22 cellular contexts compared by ENCODE assay signal in the genomic region with DNA sequence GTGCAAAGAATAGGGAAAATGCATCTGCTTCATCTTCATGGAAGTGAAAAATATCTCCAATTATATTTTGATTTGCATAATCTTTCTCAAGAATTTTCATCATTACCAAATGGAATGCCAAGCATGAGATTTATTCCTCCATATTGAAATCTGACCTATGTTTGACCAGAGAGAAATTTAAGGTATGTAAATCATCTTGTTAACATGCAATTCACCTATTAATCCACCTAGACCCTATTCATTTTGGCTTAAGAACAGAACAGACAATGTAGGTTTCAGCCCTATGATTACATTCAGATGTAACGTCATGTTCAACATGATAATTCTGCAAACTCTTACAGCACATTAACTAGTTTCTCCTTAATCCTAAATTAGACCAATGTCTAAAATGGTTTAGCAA.
"Had no signal": no experiment of that assay in that cellular context is flagged by ENCODE, and none has a peak within 500 bp of the region (broad histone marks: within the 10 kb centered on the region; RNA-seq: fewer than 3 reads in every experiment).

No MANE protein-coding gene starts in this region.

- H3K36me3 ChIP-seq: esophagus squamous epithelium, left lung, lower lobe of right lung had no signal

- ATAC-seq: esophagus mucosa, gastrocnemius medialis, heart right ventricle, left cardiac atrium, left lung, left ventricle myocardium superior, lower lobe of right lung, mucosa of descending colon had no signal

- H3K27ac ChIP-seq: coronary artery, dorsolateral prefrontal cortex, esophagus squamous epithelium, gastrocnemius medialis, heart right ventricle, left lung, lower lobe of right lung had no signal

- H3K4me1 ChIP-seq: esophagus squamous epithelium, gastrocnemius medialis, heart right ventricle, left lung, lower lobe of right lung had no signal

- H3K4me1 Mint-ChIP-seq: naive B cell had no signal

- H3K27me3 ChIP-seq: dorsolateral prefrontal cortex, esophagus squamous epithelium, gastrocnemius medialis, heart right ventricle, left lung had no signal

- H3K4me3 Mint-ChIP-seq: mesothelial cell of epicardium, naive B cell had no signal

- DNase-seq: dermis blood vessel endothelial cell; dorsolateral prefrontal cortex; effector CD4-positive, alpha-beta T cell; effector memory CD4-positive, alpha-beta T cell; esophagus squamous epithelium; foreskin fibroblast; foreskin melanocyte; gastrocnemius medialis; glutamatergic neuron; head of caudate nucleus; heart right ventricle; hippocampal formation; left cardiac atrium; left lung; left ventricle myocardium superior; lower lobe of right lung; mesenchymal stem cell; mucosa of descending colon; naive B cell had no signal

- H3K4me3 ChIP-seq: coronary artery, dorsolateral prefrontal cortex, esophagus squamous epithelium, gastrocnemius medialis, heart right ventricle, left lung, lower lobe of right lung, mucosa of descending colon had no signal

- H3K9me3 ChIP-seq: esophagus squamous epithelium, gastrocnemius medialis had no signal

- H3K27ac Mint-ChIP-seq: mesothelial cell of epicardium, naive B cell had no signal
